In the genomic region with DNA sequence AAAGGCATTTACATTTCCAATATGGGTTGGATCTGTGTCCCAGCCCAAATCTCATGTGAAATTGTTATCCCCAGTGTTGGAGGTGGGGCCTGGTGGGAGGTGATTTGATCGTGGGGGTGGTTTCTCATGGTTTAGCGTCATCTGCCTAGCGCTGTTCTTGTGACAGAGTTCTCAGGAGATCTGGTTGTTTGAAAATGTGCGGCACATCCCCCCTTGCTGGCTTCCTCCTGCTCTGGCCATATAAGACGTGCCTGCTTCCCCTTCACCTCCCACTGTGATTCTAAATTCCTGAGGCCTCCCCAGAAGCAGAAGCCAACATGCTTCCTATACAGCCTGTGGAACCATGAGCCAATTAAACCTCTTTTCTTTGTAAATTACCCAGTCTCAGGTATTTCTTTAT, we compare ENCODE assay signal across 20 cellular contexts.
DNase-seq lines count a peak whose midpoint lies in the region; ATAC-seq and TF ChIP-seq lines count a peak whose summit lies in the region.
"Had no signal": no experiment of that assay in that cellular context is flagged by ENCODE, and none has a peak within 500 bp of the region (broad histone marks: within the 10 kb centered on the region; RNA-seq: fewer than 3 reads in every experiment).

No MANE protein-coding gene starts in this region.

- DNase-seq in CD1c-positive myeloid dendritic cell (ENCODE audit: extremely low spot score) (peak; percentile 48), NB4 (ENCODE audit: low read depth) (peak; percentile 21), choroid plexus epithelial cell (ENCODE audit: low read depth) (peak; percentile 48), neural crest cell (ENCODE audit: low read depth, low spot score) (no peak), Caco-2 (no peak), glutamatergic neuron (no peak)
- DNase-seq: 8988T; CD4-positive, CD25-positive, alpha-beta regulatory T cell; HFFc6; KG1; MM.1S; NCI-H1048; NCI-H1417 treated with DMSO at 0.1 percent for 48 hours; NCI-H1694 treated with DMSO at 0.1 percent for 48 hours; NCI-H2081; NCI-H2227 treated with DMSO at 0.1 percent for 48 hours; NCI-H526 treated with DMSO at 0.1 percent for 48 hours; SHP77 had no signal

- TF ChIP-seq CTCF in NB4 (IDR thresholded peaks at IDR 0.05; ENCODE audit: low read depth, low read length) = no peak
- TF ChIP-seq CTCF in choroid plexus epithelial cell (conservative IDR thresholded peaks at IDR 0.05; ENCODE audit: low read depth, low read length) = no peak
- no peak for TF ChIP-seq CTCF in neural crest cell (conservative IDR thresholded peaks at IDR 0.05)
- TF ChIP-seq CTCF in Caco-2 (IDR thresholded peaks at IDR 0.05; ENCODE audit: insufficient read depth in 1 of 2, low read depth in 1 of 2, low read length in 1 of 2, severe bottlenecking in 1 of 2, unreplicated experiment in 1 of 2) = no peak
- no peak for TF ChIP-seq CTCF in glutamatergic neuron (IDR thresholded peaks at IDR 0.05; ENCODE audit: partially characterized antibody, unreplicated experiment)

- H3K36me3 Mint-ChIP-seq in neural crest cell (ENCODE audit: low read depth) (no peaks in the 10 kb centered on the region), Caco-2 (ENCODE audit: insufficient read depth, unreplicated experiment) (no peaks in the 10 kb centered on the region), glutamatergic neuron (ENCODE audit: unreplicated experiment) (no peaks in the 10 kb centered on the region)
- H3K36me3 Mint-ChIP-seq: CD4-positive, CD25-positive, alpha-beta regulatory T cell had no signal

- peaks cover 6% of the 10 kb centered on the region; the same call in 1 of the 2 replicates for H3K9me3 ChIP-seq in Caco-2

- H3K27me3 ChIP-seq in Caco-2 (replicated peaks; ENCODE audit: control insufficient read depth, insufficient read depth, low read length) = no peaks in the 10 kb centered on the region

- no peak for TF ChIP-seq POLR2A in NB4 (IDR thresholded peaks at IDR 0.05; ENCODE audit: extremely low read depth, insufficient read length)

- no peaks in the 10 kb centered on the region for H3K27me3 Mint-ChIP-seq in neural crest cell (ENCODE audit: low read depth)
- H3K27me3 Mint-ChIP-seq in Caco-2 (ENCODE audit: insufficient read depth, unreplicated experiment) = peaks cover 13% of the 10 kb centered on the region
- peaks cover 6% of the 10 kb centered on the region for H3K27me3 Mint-ChIP-seq in glutamatergic neuron (ENCODE audit: unreplicated experiment)
- H3K27me3 Mint-ChIP-seq: CD4-positive, CD25-positive, alpha-beta regulatory T cell had no signal

- no peaks in the 10 kb centered on the region for H3K36me3 ChIP-seq in Caco-2 (ENCODE audit: control insufficient read depth, insufficient read depth, low read length)

- CTCF ChIA-PET in Caco-2 (lab: Charles Lee) = no interaction called here

- no peak for ATAC-seq in GM18519 (IDR thresholded peaks at IDR 0.05; ENCODE audit: low FRiP score, unreplicated experiment)
- ATAC-seq: Panc1 had no signal

- intact Hi-C loops in Caco-2 (cut with micrococcal nuclease; ENCODE audit: unreplicated experiment) = no loop called here

- BruUV-seq in Caco-2 (replicated peaks; lab: Mats Ljungman, UMichigan) = no TSS peak

- H3K27ac Mint-ChIP-seq in neural crest cell (ENCODE audit: unreplicated experiment) (peak overlapping the region; percentile 19), Caco-2 (ENCODE audit: unreplicated experiment) (no peak overlapping the region), glutamatergic neuron (ENCODE audit: unreplicated experiment) (no peak overlapping the region)
- H3K27ac Mint-ChIP-seq: CD4-positive, CD25-positive, alpha-beta regulatory T cell; HFFc6 had no signal

- POLR2A ChIA-PET in Caco-2 (lab: Charles Lee) = no interaction called here

- H3K4me3 Mint-ChIP-seq in neural crest cell (no peak overlapping the region), Caco-2 (ENCODE audit: unreplicated experiment) (no peak overlapping the region), glutamatergic neuron (ENCODE audit: unreplicated experiment) (no peak overlapping the region)
- H3K4me3 Mint-ChIP-seq: CD4-positive, CD25-positive, alpha-beta regulatory T cell; HFFc6 had no signal

- no peaks in the 10 kb centered on the region for H3K9me3 Mint-ChIP-seq in neural crest cell
- no peaks in the 10 kb centered on the region for H3K9me3 Mint-ChIP-seq in Caco-2 (ENCODE audit: unreplicated experiment)
- H3K9me3 Mint-ChIP-seq in glutamatergic neuron (ENCODE audit: unreplicated experiment) = no peaks in the 10 kb centered on the region
- H3K9me3 Mint-ChIP-seq: CD4-positive, CD25-positive, alpha-beta regulatory T cell; HFFc6 had no signal

- H3K4me1 Mint-ChIP-seq in neural crest cell = no peaks in the 10 kb centered on the region
- no peaks in the 10 kb centered on the region for H3K4me1 Mint-ChIP-seq in Caco-2 (ENCODE audit: low read depth, unreplicated experiment)
- H3K4me1 Mint-ChIP-seq in glutamatergic neuron (ENCODE audit: low read depth, unreplicated experiment) = peaks cover 2% of the 10 kb centered on the region

- no peak overlapping the region for H3K4me3 ChIP-seq in NB4 (ENCODE audit: low read depth, low read length)
- no peak overlapping the region for H3K4me3 ChIP-seq in choroid plexus epithelial cell (ENCODE audit: low read depth, low read length)
- H3K4me3 ChIP-seq in Caco-2 (ENCODE audit: low read depth, low read length) = no peak overlapping the region

- 0 out of 2 replicates have a peak, but pooled peaks cover 10% of the 10 kb centered on the region for H3K4me1 ChIP-seq in Caco-2

Comparison
In these comparisons a context has a peak if more than half of its experiments do, and no peak if none do; other contexts are left out.
1. DNase-seq: peak in CD1c-positive myeloid dendritic cell (single experiment), NB4 (single experiment) and choroid plexus epithelial cell (single experiment); none in neural crest cell (single experiment), Caco-2 (0 of 2) and glutamatergic neuron (single experiment).